In the genomic region with DNA sequence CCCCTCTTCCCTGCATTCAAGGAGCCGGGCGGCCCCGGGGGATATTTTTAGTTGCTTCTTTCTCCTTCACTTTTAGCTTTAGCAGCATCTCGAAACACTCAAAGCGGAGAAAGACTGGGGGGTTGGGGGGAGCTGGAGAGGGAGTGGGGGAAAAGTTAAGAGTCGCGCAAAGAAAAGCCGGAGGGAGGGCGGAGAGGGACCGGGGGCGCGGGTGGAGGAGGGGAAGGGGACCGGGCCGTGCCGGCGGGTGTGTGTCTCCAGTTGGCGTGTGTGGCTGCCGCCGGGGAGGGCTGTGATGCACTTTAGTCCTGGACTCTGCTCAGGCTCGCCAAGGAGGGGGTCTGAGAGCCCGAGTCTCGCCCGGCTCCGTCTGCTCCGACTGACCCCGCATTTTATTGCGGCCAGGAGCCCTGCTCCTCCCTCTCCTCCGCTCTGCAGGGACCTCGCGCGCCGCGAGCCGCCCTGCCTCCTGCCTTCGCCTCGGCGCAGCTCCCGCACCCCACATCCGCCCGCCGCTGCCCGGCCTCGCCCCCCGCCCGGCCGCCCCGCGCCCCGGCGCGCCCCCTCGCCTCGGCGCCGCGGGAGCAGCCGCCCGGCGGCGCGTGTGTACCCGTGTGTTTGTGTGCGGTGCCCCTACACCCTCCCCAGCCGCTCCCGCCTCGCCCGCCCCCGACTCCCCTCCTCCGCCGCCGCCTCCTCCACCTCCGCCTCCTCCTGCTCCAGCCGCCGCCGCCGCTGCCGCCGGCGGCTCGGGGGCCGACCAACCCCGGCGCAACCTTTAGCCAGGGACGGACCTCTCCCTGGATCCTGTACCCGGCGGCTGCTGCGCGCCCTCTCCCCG, we compare ENCODE assay signal across 8 cellular contexts. TPM values are rescaled to one million over a fixed set of nuclear protein-coding genes. Genes with fewer than 3 reads are reported as not detected.
A peak's percentile ranks its signal among the peaks of the same experiment; 100 is the strongest.
DNase-seq lines count a peak whose midpoint lies in the region; ATAC-seq and TF ChIP-seq lines count a peak whose summit lies in the region.

No MANE protein-coding gene starts in this region.

- intact Hi-C loops in OCI-LY7 (cut with micrococcal nuclease; ENCODE audit: unreplicated experiment): loop anchor here (2.0 to 5.0 kb wide), 8 partner anchors 95 to 755 kb away; partner anchors contain the start of genes LSM6, MMAA, OTUD4 and SMAD1
- intact Hi-C loops in activated T-helper 2 cell treated with anti-CD3 and anti-CD28 coated beads, Interferon-gamma antibody, Interleukin-2, Interleukin-4, amounts not matched to agents 10 μg/mL and 5 μg/mL and 100 μg/mL, durations not matched to agents 14 hours and 24 hours and 36 hours (cut with micrococcal nuclease): loop anchor here (5.0 to 10.0 kb wide), 3 partner anchors 40 to 842 kb away; partner anchors contain the start of genes ABCE1, ANAPC10 and SMAD1
- intact Hi-C loops in naive thymus-derived CD4-positive, alpha-beta T cell (cut with micrococcal nuclease): loop anchor here (2.0 to 10.0 kb wide), 10 partner anchors 18 to 1765 kb away; partner anchors contain the start of genes ABCE1 (in 2 of the 2), ANAPC10 (in 2 of the 2), SLC10A7 (in 2 of the 2) and PRMT9 (in 1 of the 2)

- peaks cover 51% of the 10 kb centered on the region for H3K4me1 ChIP-seq in OCI-LY7 (ENCODE audit: insufficient read depth, low read length, poor library complexity, severe bottlenecking)
- H3K4me1 ChIP-seq in naive thymus-derived CD4-positive, alpha-beta T cell (ENCODE audit: control insufficient read depth in 2 of 2, insufficient read depth in 2 of 2, low read length in 2 of 2): peaks cover 0 to 13% of the 10 kb centered on the region in 2 donors

- no peaks in the 10 kb centered on the region for H3K27me3 Mint-ChIP-seq in activated T-helper 2 cell treated with anti-CD3 and anti-CD28 coated beads, Interferon-gamma antibody, Interleukin-2, Interleukin-4, amounts not matched to agents 10 μg/mL and 5 μg/mL and 100 μg/mL, durations not matched to agents 14 hours and 24 hours and 36 hours (ENCODE audit: low read depth)
- peaks cover 0 to 8% (median 0%) of the 10 kb centered on the region in 5 donors for H3K27me3 Mint-ChIP-seq in naive thymus-derived CD4-positive, alpha-beta T cell
- no peaks in the 10 kb centered on the region for H3K27me3 Mint-ChIP-seq in stimulated activated naive CD8-positive, alpha-beta T cell treated with anti-CD3 and anti-CD28 coated beads, Interleukin-15, amount 100 ng/mL, for 72 hours

- ATAC-seq in HG02759 (IDR thresholded peaks at IDR 0.05; ENCODE audit: unreplicated experiment) (peak; percentile 23), GM21381 (IDR thresholded peaks at IDR 0.05; ENCODE audit: unreplicated experiment) (no peak)
- ATAC-seq in naive thymus-derived CD4-positive, alpha-beta T cell: peak; percentile 30
- peak; percentile 56 for ATAC-seq in stimulated activated naive CD8-positive, alpha-beta T cell treated with anti-CD3 and anti-CD28 coated beads, Interleukin-15, amount 100 ng/mL, for 72 hours

- peak overlapping the region; percentile 94 for H3K4me3 Mint-ChIP-seq in activated T-helper 2 cell treated with anti-CD3 and anti-CD28 coated beads, Interferon-gamma antibody, Interleukin-2, Interleukin-4, amounts not matched to agents 10 μg/mL and 5 μg/mL and 100 μg/mL, durations not matched to agents 14 hours and 24 hours and 36 hours (ENCODE audit: low read depth)
- peak overlapping the region; percentile 92 to 100 (median 96) for H3K4me3 Mint-ChIP-seq in naive thymus-derived CD4-positive, alpha-beta T cell
- peak overlapping the region; percentile 92 to 100 for H3K4me3 Mint-ChIP-seq in stimulated activated naive CD8-positive, alpha-beta T cell treated with anti-CD3 and anti-CD28 coated beads, Interleukin-15, amount 100 ng/mL, for 72 hours

- peak overlapping the region; percentile 93 for H3K4me2 ChIP-seq in OCI-LY7 (ENCODE audit: low read length)

- H3K27ac Mint-ChIP-seq in activated T-helper 2 cell treated with anti-CD3 and anti-CD28 coated beads, Interferon-gamma antibody, Interleukin-2, Interleukin-4, amounts not matched to agents 10 μg/mL and 5 μg/mL and 100 μg/mL, durations not matched to agents 14 hours and 24 hours and 36 hours: peak overlapping the region; percentile 96
- peak overlapping the region in 7 of 9 donors; percentile 47 to 97 (median 89) for H3K27ac Mint-ChIP-seq in naive thymus-derived CD4-positive, alpha-beta T cell
- H3K27ac Mint-ChIP-seq in stimulated activated naive CD8-positive, alpha-beta T cell treated with anti-CD3 and anti-CD28 coated beads, Interleukin-15, amount 100 ng/mL, for 72 hours: peak overlapping the region; percentile 99 to 100

- no TSS peak for BruUV-seq in OCI-LY7 (replicated peaks; lab: Mats Ljungman, UMichigan)

- peaks cover 16% of the 10 kb centered on the region for H3K36me3 ChIP-seq in OCI-LY7 (ENCODE audit: insufficient read depth, low read length)
- H3K36me3 ChIP-seq in naive thymus-derived CD4-positive, alpha-beta T cell (ENCODE audit: control insufficient read depth in 2 of 3, insufficient read depth in 3 of 3, low read length in 3 of 3): peaks cover 0 to 15% (median 0%) of the 10 kb centered on the region in 3 experiments

- peak; percentile 83 for DNase-seq in GM10266 (ENCODE audit: extremely low spot score)
- peak; percentile 69 for DNase-seq in OCI-LY7 (ENCODE audit: low spot score)
- peak; percentile 45 for DNase-seq in activated T-helper 2 cell treated with anti-CD3 and anti-CD28 coated beads, Interferon-gamma antibody, Interleukin-2, Interleukin-4, amounts not matched to agents 10 μg/mL and 5 μg/mL and 100 μg/mL, durations not matched to agents 14 hours and 24 hours and 36 hours (ENCODE audit: low spot score)
- peak; percentile 58 for DNase-seq in fibroblast of mammary gland (ENCODE audit: low read depth)
- DNase-seq in naive thymus-derived CD4-positive, alpha-beta T cell: peak; percentile 26 to 62 (median 49)
- DNase-seq in stimulated activated naive CD8-positive, alpha-beta T cell treated with anti-CD3 and anti-CD28 coated beads, Interleukin-15, amount 100 ng/mL, for 72 hours: peak; percentile 59

- H3K9me3 Mint-ChIP-seq in activated T-helper 2 cell treated with anti-CD3 and anti-CD28 coated beads, Interferon-gamma antibody, Interleukin-2, Interleukin-4, amounts not matched to agents 10 μg/mL and 5 μg/mL and 100 μg/mL, durations not matched to agents 14 hours and 24 hours and 36 hours: no peaks in the 10 kb centered on the region
- peaks cover 0 to 5% (median 0%) of the 10 kb centered on the region in 11 donors for H3K9me3 Mint-ChIP-seq in naive thymus-derived CD4-positive, alpha-beta T cell
- no peaks in the 10 kb centered on the region for H3K9me3 Mint-ChIP-seq in stimulated activated naive CD8-positive, alpha-beta T cell treated with anti-CD3 and anti-CD28 coated beads, Interleukin-15, amount 100 ng/mL, for 72 hours

- POLR2A ChIA-PET in OCI-LY7 (lab: Charles Lee): interaction anchor here (0.6 to 1.0 kb wide), 8 partner anchors 9 to 1747 kb away, joined by 3 to 6 read pairs (median 4); partner anchors contain the start of gene PRMT9
- POLR2A ChIA-PET in naive thymus-derived CD4-positive, alpha-beta T cell (lab: Charles Lee): interaction anchor here (0.6 to 1.0 kb wide), 4 partner anchors 13 to 318 kb away, joined by 3 to 7 read pairs (median 4); partner anchors contain the start of gene MMAA

- H3K4me3 ChIP-seq in OCI-LY7 (ENCODE audit: low read depth, low read length, poor library complexity, severe bottlenecking) (peak overlapping the region; percentile 87), fibroblast of mammary gland (ENCODE audit: control insufficient read depth, low read depth, low read length) (peak overlapping the region; percentile 92)
- H3K4me3 ChIP-seq in naive thymus-derived CD4-positive, alpha-beta T cell (ENCODE audit: low read length): peak overlapping the region; percentile 92

- peaks cover 46% of the 10 kb centered on the region for H3K79me2 ChIP-seq in OCI-LY7 (ENCODE audit: insufficient read depth, low read depth, low read length)

- H3K9me2 ChIP-seq in OCI-LY7 (ENCODE audit: insufficient read depth, low read length): no peaks in the 10 kb centered on the region

- no peaks in the 10 kb centered on the region for H3K9me3 ChIP-seq in OCI-LY7 (ENCODE audit: low read length)
- H3K9me3 ChIP-seq in naive thymus-derived CD4-positive, alpha-beta T cell (ENCODE audit: control insufficient read depth in 2 of 3, low read length in 3 of 3): no peaks in the 10 kb centered on the region

- peak overlapping the region; percentile 32 for H2AFZ ChIP-seq in OCI-LY7 (ENCODE audit: low read length)

- peaks cover 22% of the 10 kb centered on the region for H3K36me3 Mint-ChIP-seq in activated T-helper 2 cell treated with anti-CD3 and anti-CD28 coated beads, Interferon-gamma antibody, Interleukin-2, Interleukin-4, amounts not matched to agents 10 μg/mL and 5 μg/mL and 100 μg/mL, durations not matched to agents 14 hours and 24 hours and 36 hours (ENCODE audit: low read depth)
- peaks cover 0 to 5% (median 3%) of the 10 kb centered on the region in 5 donors for H3K36me3 Mint-ChIP-seq in naive thymus-derived CD4-positive, alpha-beta T cell

- H4K20me1 ChIP-seq in OCI-LY7 (ENCODE audit: insufficient read depth, low read length): no peaks in the 10 kb centered on the region

- TF ChIP-seq CTCF in GM10266 (IDR thresholded peaks at IDR 0.05; ENCODE audit: control insufficient read depth, insufficient read depth, low read depth, missing control alignments) (no peak), OCI-LY7 (conservative IDR thresholded peaks at IDR 0.05; ENCODE audit: low read length) (no peak), fibroblast of mammary gland (conservative IDR thresholded peaks at IDR 0.05; ENCODE audit: control insufficient read depth, insufficient read depth, low read depth, low read length) (no peak)

- H3K27me3 ChIP-seq in naive thymus-derived CD4-positive, alpha-beta T cell (ENCODE audit: control insufficient read depth in 2 of 2, insufficient read depth in 2 of 2, low read length in 2 of 2): no peaks in the 10 kb centered on the region

- H3K4me1 Mint-ChIP-seq in activated T-helper 2 cell treated with anti-CD3 and anti-CD28 coated beads, Interferon-gamma antibody, Interleukin-2, Interleukin-4, amounts not matched to agents 10 μg/mL and 5 μg/mL and 100 μg/mL, durations not matched to agents 14 hours and 24 hours and 36 hours (ENCODE audit: low read depth): peaks cover 44% of the 10 kb centered on the region
- peaks cover 24 to 45% (median 36%) of the 10 kb centered on the region in 7 donors for H3K4me1 Mint-ChIP-seq in naive thymus-derived CD4-positive, alpha-beta T cell
- H3K4me1 Mint-ChIP-seq in stimulated activated naive CD8-positive, alpha-beta T cell treated with anti-CD3 and anti-CD28 coated beads, Interleukin-15, amount 100 ng/mL, for 72 hours: peaks cover 50% of the 10 kb centered on the region

- CTCF ChIA-PET in OCI-LY7 (lab: Charles Lee; ENCODE audit: unreplicated experiment): no interaction called here
- CTCF ChIA-PET in naive thymus-derived CD4-positive, alpha-beta T cell (lab: Charles Lee): no interaction called here

- H3K27ac ChIP-seq in OCI-LY7 (ENCODE audit: low read depth, low read length, poor library complexity, severe bottlenecking): peak overlapping the region; percentile 92
- H3K27ac ChIP-seq in naive thymus-derived CD4-positive, alpha-beta T cell (ENCODE audit: low read depth, low read length): peak overlapping the region; percentile 73

RNA-seq across cellular contexts. Expression of gene ZNF827, which starts 1.4 kb away (rescaled TPM):
- total RNA-seq in OCI-LY7 (2014; rRNA removed; shearing (Covaris generic)): 15.1 and 24.6 TPM in 2 replicates
- 39.8 and 42.9 TPM in 2 replicates for total RNA-seq in OCI-LY7 (2022)
- 37.7 and 41.3 TPM in 2 replicates for total RNA-seq in activated T-helper 2 cell treated with anti-CD3 and anti-CD28 coated beads, Interferon-gamma antibody, Interleukin-2, Interleukin-4, amounts not matched to agents 10 μg/mL and 5 μg/mL and 100 μg/mL, durations not matched to agents 14 hours and 24 hours and 36 hours
- 10 to 100 TPM; 20.6 to 32.2 (median 25.9) TPM for total RNA-seq in naive thymus-derived CD4-positive, alpha-beta T cell
- 1 to 10 TPM; 2.3 to 5.0 TPM for polyA plus RNA-seq in naive thymus-derived CD4-positive, alpha-beta T cell
